Comparison of ENCODE assay signal across 8 cellular contexts in genomic region chr20:32190608-32191415, GRCh38. TPM values are rescaled to one million over a fixed set of nuclear protein-coding genes. Genes with fewer than 3 reads are reported as not detected.
DNase-seq lines count a peak whose midpoint lies in the region; ATAC-seq, FAIRE-seq and TF ChIP-seq lines count a peak whose summit lies in the region.

No MANE protein-coding gene starts in this region.

- no peak overlapping the region for H2AK5ac ChIP-seq in H1 (ENCODE audit: low read depth, low read length)

- H3K9me3 ChIP-seq in DND-41 (ENCODE audit: insufficient read depth, low read length, severe bottlenecking) (no peaks in the 10 kb centered on the region), H1 (ENCODE audit: insufficient read depth in 2 of 2, low read depth in 1 of 2, low read length in 1 of 2) (peaks cover 0 to 4% of the 10 kb centered on the region in 2 experiments; a peak in 1 of 4 replicates)

- no peak overlapping the region for H3K23ac ChIP-seq in H1 (ENCODE audit: insufficient read length)

- FAIRE-seq in H1 (lab: Jason Lieb, UNC): peak; percentile 45

- H4K8ac ChIP-seq in H1 (ENCODE audit: extremely low read depth, insufficient read depth, low read length): 0 out of 2 replicates have a peak overlapping the region, but pooled peaks have one; percentile 17

- H4K20me1 ChIP-seq in DND-41 (ENCODE audit: insufficient read depth, low read length): peaks cover 23% of the 10 kb centered on the region
- H4K20me1 ChIP-seq in H1 (replicated peaks in 1 of 2; ENCODE audit: control insufficient read depth in 1 of 2, insufficient read depth in 2 of 2, low read length in 2 of 2): peaks cover 4 to 12% of the 10 kb centered on the region in 2 experiments

- H4K5ac ChIP-seq in H1 (ENCODE audit: insufficient read length, low read depth, low read length): peak overlapping the region; percentile 15

- peaks cover 31% of the 10 kb centered on the region for H3K36me3 ChIP-seq in DND-41 (ENCODE audit: insufficient read depth, low read length)
- H3K36me3 ChIP-seq in H1 (ENCODE audit: control insufficient read depth in 2 of 4, insufficient read depth in 4 of 4, low read length in 3 of 4): peaks cover 9 to 14% (median 11%) of the 10 kb centered on the region in 4 experiments; a peak in 7 of 8 replicates

- H3K14ac ChIP-seq in H1 (ENCODE audit: insufficient read length): no peak overlapping the region

- no peak for ATAC-seq in DND-41 (ENCODE audit: insufficient read depth, low read depth)
- peak; percentile 3 for ATAC-seq in omental fat pad (ENCODE audit: low FRiP score)
- ATAC-seq in GM19452 (IDR thresholded peaks at IDR 0.05; ENCODE audit: unreplicated experiment): no peak
- ATAC-seq in HG02884 (IDR thresholded peaks at IDR 0.05; ENCODE audit: unreplicated experiment): no peak

- H2AFZ ChIP-seq in DND-41 (ENCODE audit: low read depth, low read length) (peak overlapping the region; percentile 62), H1 (ENCODE audit: low read length) (peak overlapping the region; percentile 76)

- POLR2A ChIA-PET in H1 (lab: Charles Lee; ENCODE audit: partially characterized antibody): interaction anchor here (0.6 to 5.6 kb wide), 8 partner anchors 9 to 464 kb away, joined by 3 to 77 read pairs (median 4); partner anchors contain the start of genes PLAGL2, POFUT1 and TM9SF4

- H3K79me2 ChIP-seq in DND-41 (ENCODE audit: insufficient read depth, low read length) (peaks cover 9% of the 10 kb centered on the region), H1 (ENCODE audit: control insufficient read depth in 1 of 2, insufficient read depth in 2 of 2, low read length in 2 of 2) (peaks cover 0 to 8% of the 10 kb centered on the region in 2 experiments; a peak in 1 of 4 replicates)

- H3K79me1 ChIP-seq in H1 (ENCODE audit: low read depth, low read length): 0 out of 2 replicates have a peak, but pooled peaks cover 4% of the 10 kb centered on the region

- WGBS in H1 (ENCODE audit: extremely low coverage in 1 of 2, insufficient coverage in 1 of 2, insufficient read length in 1 of 2, insufficient replicate concordance in 2 of 2, low coverage in 1 of 2, low lambda C conversion rate in 2 of 2, missing lambda C conversion rate in 1 of 2), 2 experiments: 37% methylated on average over 14 of the region's 14 CpGs; no CpG with 5 or more reads in 1 of the 2 experiments

- no peak overlapping the region for H2BK20ac ChIP-seq in H1 (ENCODE audit: low read length)

- H3K56ac ChIP-seq in H1 (replicated peaks; ENCODE audit: insufficient read length, low read depth, low read length): peak overlapping the region; percentile 3

- H3K4me2 ChIP-seq in DND-41 (ENCODE audit: insufficient read depth, low read length): peak overlapping the region; percentile 67
- peak overlapping the region; percentile 55 to 92 for H3K4me2 ChIP-seq in H1 (ENCODE audit: insufficient read depth in 1 of 2, low read depth in 2 of 2, low read length in 2 of 2)

- TF ChIP-seq EP300 in H1 (IDR thresholded peaks at IDR 0.05; ENCODE audit: borderline replicate concordance in 1 of 2, low read depth in 2 of 2, low read length in 2 of 2): no peak

- TF ChIP-seq RAD21 in H1 (IDR thresholded peaks at IDR 0.05 in 1 of 2, conservative IDR thresholded peaks at IDR 0.05 in 1 of 2; ENCODE audit: low read depth in 2 of 2, low read length in 2 of 2): peak in 1 of 2 experiments; percentile 20; a peak in 1 of 4 replicates

- H3K4me1 ChIP-seq in DND-41 (ENCODE audit: insufficient read depth, low read length): peaks cover 26% of the 10 kb centered on the region
- peaks cover 2 to 21% (median 18%) of the 10 kb centered on the region in 4 experiments for H3K4me1 ChIP-seq in H1 (replicated peaks in 1 of 4; ENCODE audit: control insufficient read depth in 3 of 4, insufficient read depth in 4 of 4, low read length in 3 of 4)

- peaks cover 4% of the 10 kb centered on the region; the same call in 1 of the 2 replicates for H3K23me2 ChIP-seq in H1 (ENCODE audit: low read depth, low read length)

- TF ChIP-seq CTCF in DND-41 (IDR thresholded peaks at IDR 0.05; ENCODE audit: borderline replicate concordance, extremely low read depth, low read length, poor library complexity, severe bottlenecking) (no peak), H1 (IDR thresholded peaks at IDR 0.05; ENCODE audit: control extremely low read depth in 1 of 3, insufficient read depth in 1 of 3, low read depth in 1 of 3, low read length in 3 of 3) (peak in 1 of 3 experiments; percentile 0; a peak in 1 of 4 replicates), omental fat pad (IDR thresholded peaks at IDR 0.05) (no peak)

- H3K27me3 ChIP-seq in DND-41 (ENCODE audit: insufficient read depth, low read length, poor library complexity) (no peaks in the 10 kb centered on the region), H1 (replicated peaks in 1 of 4; ENCODE audit: control insufficient read depth in 3 of 4, extremely low read depth in 1 of 4, insufficient read depth in 3 of 4, low read length in 3 of 4) (no peaks in the 10 kb centered on the region)

- no peak overlapping the region for H4K91ac ChIP-seq in H1 (replicated peaks; ENCODE audit: insufficient read length, low read length)

- DNase-seq in DND-41: no peak
- DNase-seq in NCI-H748 (lab: John Stamatoyannopoulos, UW; ENCODE audit: unreplicated experiment): peak; percentile 71
- peak in 1 of 2 experiments; percentile 56 for DNase-seq in H1 (ENCODE audit: low read depth in 1 of 2, low spot score in 2 of 2)
- DNase-seq in omental fat pad (ENCODE audit: low spot score): no peak
- no peak for DNase-seq in foreskin melanocyte
- no peak for DNase-seq in stimulated activated CD4-positive, alpha-beta T cell treated with anti-CD3 and anti-CD28 coated beads, Interleukin-4, amount 100 ng/mL, for 24 hours

- no peak overlapping the region for H2BK120ac ChIP-seq in H1 (replicated peaks; ENCODE audit: low read depth, low read length)

- H2BK5ac ChIP-seq in H1 (ENCODE audit: low read depth, low read length): no peak overlapping the region

- H3K18ac ChIP-seq in H1 (ENCODE audit: extremely low read depth, low read length): peak overlapping the region; percentile 68; the same call in 1 of the 2 replicates

- peak overlapping the region; percentile 10; the same call in 1 of the 2 replicates for H2BK12ac ChIP-seq in H1 (ENCODE audit: low read depth, low read length)

- H3K27ac ChIP-seq in DND-41 (ENCODE audit: low read length) (peak overlapping the region; percentile 70), H1 (ENCODE audit: low read depth, low read length) (peak overlapping the region; percentile 75; the same call in 1 of the 2 replicates)

- no peak overlapping the region for H3K4ac ChIP-seq in H1 (replicated peaks; ENCODE audit: insufficient read length, low read depth, low read length)

- CTCF ChIA-PET in H1 (lab: Charles Lee; ENCODE audit: partially characterized antibody): interaction anchor here (0.8 to 1.3 kb wide), 3 partner anchors 8 to 160 kb away, joined by 3 read pairs; no protein-coding TSS in a partner anchor

- TF ChIP-seq POLR2A in H1 (IDR thresholded peaks at IDR 0.05; ENCODE audit: control extremely low read depth in 1 of 2, low read depth in 2 of 2, low read length in 2 of 2): peak; percentile 41 to 53

- peak overlapping the region; percentile 35 to 56; a peak in 3 of 4 replicates for H3K4me3 ChIP-seq in DND-41 (ENCODE audit: low read depth in 1 of 2, low read length in 2 of 2)
- H3K4me3 ChIP-seq in H1 (ENCODE audit: extremely low read depth in 1 of 4, insufficient read depth in 2 of 4, low read depth in 3 of 4, low read length in 4 of 4): peak overlapping the region; percentile 53 to 76 (median 69)

- H3K9ac ChIP-seq in DND-41 (ENCODE audit: low read depth, low read length) (peak overlapping the region; percentile 74), H1 (replicated peaks in 1 of 4; ENCODE audit: extremely low read depth in 1 of 4, low read depth in 3 of 4, low read length in 3 of 4) (peak overlapping the region in 3 of 4 experiments; percentile 13 to 85 (median 81); a peak in 5 of 7 replicates)

- H2BK15ac ChIP-seq in H1 (ENCODE audit: low read length): no peak overlapping the region

TF ChIP-seq in H1, 55 proteins besides CTCF, POLR2A, EP300 and RAD21 (continues in another document):
- TF ChIP-seq POLR2AphosphoS5 (IDR thresholded peaks at IDR 0.05; ENCODE audit: low read depth, low read length): 0 out of 2 replicates have a peak, but pooled peaks have one; percentile 52
- TF ChIP-seq SP1 (IDR thresholded peaks at IDR 0.05; ENCODE audit: low read depth, low read length): peak; percentile 92
- no peak for TF ChIP-seq USF2 (IDR thresholded peaks at IDR 0.05; ENCODE audit: low read length)
- no peak for TF ChIP-seq BCL11A (IDR thresholded peaks at IDR 0.05; ENCODE audit: low read depth in 2 of 2, low read length in 2 of 2)
- no peak for TF ChIP-seq HDAC2 (IDR thresholded peaks at IDR 0.05; ENCODE audit: borderline replicate concordance in 1 of 2, low read depth in 2 of 2, low read length in 2 of 2)

RNA-seq across cellular contexts. Expression of gene PLAGL2, which starts 16.7 kb away (rescaled TPM):
- 25.4 and 26.1 TPM in 2 replicates for total RNA-seq in H1 (2021; fragmentation: NEBNext Ultra II Directional; extraction: Animal tissue kit (Norgen Biotek cat#: 25700))
- polyA plus RNA-seq in H1 (2011; rRNA removed): 20.6 and 26.7 TPM in 2 replicates
- polyA plus RNA-seq in H1 (2011; cell fraction: cytosol; rRNA removed): 13.6 TPM
- 16.7 TPM for polyA plus RNA-seq in H1 (2011; cell fraction: nucleus; rRNA removed)
- 23.8 to 28.5 TPM (median 26.4 TPM) in 4 replicates for polyA plus RNA-seq in H1 (2012, experiment 1 of 2)
- 20.3 TPM for polyA plus RNA-seq in H1 (2012, experiment 2 of 2)
- 19.4 TPM for polyA plus RNA-seq in H1 (2013, experiment 1 of 2)
- 19.7 TPM for polyA plus RNA-seq in H1 (2013, experiment 2 of 2)
- polyA minus RNA-seq in H1 (2011; rRNA and poly(A)+ RNA removed): 26.9 and 28.7 TPM in 2 replicates
- 20.6 TPM for polyA minus RNA-seq in H1 (2011; cell fraction: cytosol; rRNA and poly(A)+ RNA removed)
- polyA minus RNA-seq in H1 (2011; cell fraction: nucleus; rRNA and poly(A)+ RNA removed): 18.4 TPM
- total RNA-seq in omental fat pad: 10 to 100 TPM in 2 of 4 donors, 1 to 10 TPM in 2; 4.1 to 12.5 (median 8.1) TPM

RNA-seq across cellular contexts. Expression of gene POFUT1, which starts 16.9 kb away (rescaled TPM):
- total RNA-seq in H1 (2021; fragmentation: NEBNext Ultra II Directional; extraction: Animal tissue kit (Norgen Biotek cat#: 25700)): 24.4 and 24.5 TPM in 2 replicates
- 19.4 and 23.5 TPM in 2 replicates for polyA plus RNA-seq in H1 (2011; rRNA removed)
- polyA plus RNA-seq in H1 (2011; cell fraction: cytosol; rRNA removed): 23.1 TPM
- 27.9 TPM for polyA plus RNA-seq in H1 (2011; cell fraction: nucleus; rRNA removed)
- polyA plus RNA-seq in H1 (2012, experiment 1 of 2): 19.9 to 22.6 TPM (median 21.3 TPM) in 4 replicates
- 21.9 TPM for polyA plus RNA-seq in H1 (2012, experiment 2 of 2)
- polyA plus RNA-seq in H1 (2013, experiment 1 of 2): 27.9 TPM
- polyA plus RNA-seq in H1 (2013, experiment 2 of 2): 31.3 TPM
- polyA minus RNA-seq in H1 (2011; rRNA and poly(A)+ RNA removed): 30.4 and 33.9 TPM in 2 replicates
- polyA minus RNA-seq in H1 (2011; cell fraction: cytosol; rRNA and poly(A)+ RNA removed): 22.5 TPM
- polyA minus RNA-seq in H1 (2011; cell fraction: nucleus; rRNA and poly(A)+ RNA removed): 26.9 TPM
- 10 to 100 TPM; 23.1 to 38.0 (median 27.8) TPM for total RNA-seq in omental fat pad
